ENCODE assay signal across 8 cellular contexts in the genomic region with DNA sequence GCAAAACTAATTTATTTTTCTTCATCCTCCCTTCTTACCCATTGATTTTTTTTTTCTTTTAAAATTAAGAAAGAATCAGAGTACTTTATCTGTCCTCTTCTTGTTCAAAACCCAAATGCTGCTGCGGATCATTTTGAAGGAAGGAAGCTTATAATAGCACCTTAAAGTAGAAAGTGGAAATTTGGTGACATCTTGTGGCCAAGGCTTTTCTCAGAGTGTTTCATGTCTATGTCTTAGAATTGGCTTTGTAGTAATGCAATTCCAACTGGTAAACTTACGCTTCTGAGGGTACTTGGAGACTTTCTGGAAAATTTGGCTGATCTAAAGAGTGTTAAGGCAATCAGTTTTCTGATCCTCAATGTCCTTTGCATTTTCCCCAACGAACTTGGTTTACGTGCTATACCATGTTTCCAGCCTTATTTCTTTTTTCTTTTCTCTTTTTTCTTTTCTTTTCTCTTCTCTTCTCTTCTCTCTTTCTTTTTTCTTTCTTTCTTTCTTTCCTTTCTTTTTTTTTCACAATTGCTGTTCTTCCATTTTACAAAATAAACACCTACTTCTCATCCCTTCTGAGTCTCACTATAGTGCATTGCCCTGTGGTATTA. TPM values are rescaled to one million over a fixed set of nuclear protein-coding genes. Genes with fewer than 3 reads are reported as not detected.
A peak's percentile ranks its signal among the peaks of the same experiment; 100 is the strongest.
DNase-seq lines count a peak whose midpoint lies in the region; ATAC-seq and TF ChIP-seq lines count a peak whose summit lies in the region.

No MANE protein-coding gene starts in this region.

- peak; percentile 79 for TF ChIP-seq CTCF in RWPE2 (IDR thresholded peaks at IDR 0.05; ENCODE audit: poor library complexity, severe bottlenecking)
- TF ChIP-seq CTCF in fibroblast of villous mesenchyme (IDR thresholded peaks at IDR 0.05; ENCODE audit: insufficient read depth, low read depth, low read length) = peak; percentile 56

- no peak overlapping the region for H3K4me3 ChIP-seq in RWPE2 (ENCODE audit: severe bottlenecking)
- H3K4me3 ChIP-seq in fibroblast of villous mesenchyme (ENCODE audit: low read depth, low read length) = no peak overlapping the region

- H3K4me1 ChIP-seq in RWPE2 (ENCODE audit: insufficient read depth, poor library complexity, severe bottlenecking) = no peaks in the 10 kb centered on the region

- H3K27ac ChIP-seq in RWPE2 (ENCODE audit: poor library complexity, severe bottlenecking) = no peak overlapping the region

- no peaks in the 10 kb centered on the region for H3K27me3 ChIP-seq in RWPE2 (ENCODE audit: insufficient read depth, poor library complexity, severe bottlenecking)

- DNase-seq in NCI-H524 (lab: John Stamatoyannopoulos, UW) (peak; percentile 2 to 45), NCI-H524 treated with DMSO at 0.1 percent for 48 hours (lab: John Stamatoyannopoulos, UW) (no peak), RWPE2 (ENCODE audit: low spot score) (no peak), fibroblast of villous mesenchyme (ENCODE audit: low read depth) (peak; percentile 57), left colon (no peak)
- no peak for DNase-seq in activated effector memory CD4-positive, alpha-beta T cell treated with Interleukin-2 at 50 U/mL for 16 hours

- no peaks in the 10 kb centered on the region for H3K9me3 ChIP-seq in RWPE2 (ENCODE audit: severe bottlenecking)

- intact Hi-C loops in left colon (cut with DNase I, micrococcal nuclease) = no loop called here

- ATAC-seq in GM19025 (IDR thresholded peaks at IDR 0.05; ENCODE audit: low read depth, unreplicated experiment) (peak; percentile 75), HG03135 (IDR thresholded peaks at IDR 0.05; ENCODE audit: unreplicated experiment) (peak; percentile 85), RWPE2 (ENCODE audit: low read depth) (peak; percentile 64; the same call in 2 of the 3 replicates), left colon (no peak)

- no peaks in the 10 kb centered on the region for H3K36me3 ChIP-seq in RWPE2 (ENCODE audit: low read depth)

RNA-seq across cellular contexts. Expression of gene C3orf38, which starts 30.7 kb away (rescaled TPM):
- 31.9 and 33.2 TPM in 2 replicates for total RNA-seq in fibroblast of villous mesenchyme
- total RNA-seq in left colon = 10 to 100 TPM; 17.8 to 24.2 TPM

Comparison
In these comparisons a context has a peak if more than half of its experiments do, and no peak if none do; other contexts are left out.
1. DNase-seq: peak in NCI-H524 (2 of 2) and fibroblast of villous mesenchyme (single experiment); none in NCI-H524 treated with DMSO at 0.1 percent for 48 hours (single experiment), RWPE2 (single experiment), left colon (0 of 2) and activated effector memory CD4-positive, alpha-beta T cell treated with Interleukin-2 at 50 U/mL for 16 hours (single experiment).